In genomic region chr2:150292807-150293206, GRCh38 we compare ENCODE assay signal across 1 cellular context.
TF ChIP-seq lines count a peak whose summit lies in the region.

No MANE protein-coding gene starts in this region.

TF ChIP-seq in SK-N-SH treated with all-trans-retinoic acid at 6 μM for 48 hours, 23 proteins besides CTCF, POLR2A, EP300 and RAD21 (continued from another document):
- no peak for TF ChIP-seq CSRNP3 (CRISPR knock-in tag; IDR thresholded peaks at IDR 0.05)
- TF ChIP-seq PATZ1 (CRISPR knock-in tag; IDR thresholded peaks at IDR 0.05; ENCODE audit: borderline replicate concordance) = no peak
- TF ChIP-seq TCF4 (CRISPR knock-in tag; IDR thresholded peaks at IDR 0.05; ENCODE audit: borderline replicate concordance) = no peak
- TF ChIP-seq ARNTL (CRISPR knock-in tag; IDR thresholded peaks at IDR 0.05; ENCODE audit: borderline replicate concordance, low read depth) = no peak
- TF ChIP-seq SNAI2 (CRISPR knock-in tag; IDR thresholded peaks at IDR 0.05) = no peak
- TF ChIP-seq ESRRG (CRISPR knock-in tag; IDR thresholded peaks at IDR 0.05) = no peak
